In genomic region chr1:170660281-170660713, GRCh38 we compare ENCODE assay signal across 28 cellular contexts. TPM values are rescaled to one million over a fixed set of nuclear protein-coding genes. Genes with fewer than 3 reads are reported as not detected.
DNase-seq lines count a peak whose midpoint lies in the region; ATAC-seq, FAIRE-seq and TF ChIP-seq lines count a peak whose summit lies in the region.
"Had no signal": no experiment of that assay in that cellular context is flagged by ENCODE, and none has a peak within 500 bp of the region (broad histone marks: within the 10 kb centered on the region; RNA-seq: fewer than 3 reads in every experiment).

No MANE protein-coding gene starts in this region.

- 0 out of 2 replicates have a peak, but pooled peaks cover 9% of the 10 kb centered on the region for H3F3A ChIP-seq in GM23338 (replicated peaks; ENCODE audit: low read depth)
- peaks cover 33% of the 10 kb centered on the region for H3F3A ChIP-seq in neural progenitor cell (ENCODE audit: low read depth)

- FAIRE-seq in small intestine (lab: Jason Lieb, UNC) = no peak
- FAIRE-seq: kidney had no signal

- H3K4me1 ChIP-seq in GM23338 (ENCODE audit: insufficient read depth) = peaks cover 51% of the 10 kb centered on the region
- peaks cover 33% of the 10 kb centered on the region for H3K4me1 ChIP-seq in neural progenitor cell
- peaks cover 0 to 4% of the 10 kb centered on the region in 2 donors for H3K4me1 ChIP-seq in small intestine (ENCODE audit: control insufficient read depth in 2 of 2, insufficient read depth in 1 of 2, low read depth in 1 of 2, low read length in 1 of 2)

- H3K36me3 ChIP-seq in GM23338 (ENCODE audit: insufficient read depth) (no peaks in the 10 kb centered on the region; the same call in 1 of the 2 replicates), neural progenitor cell (no peaks in the 10 kb centered on the region), small intestine (ENCODE audit: control insufficient read depth in 2 of 2, insufficient read depth in 2 of 2, low read length in 2 of 2) (no peaks in the 10 kb centered on the region)
- H3K36me3 ChIP-seq: esophagus squamous epithelium, HAP-1, thoracic aorta had no signal

- H3K4me1 Mint-ChIP-seq in GM23338 = peaks cover 28% of the 10 kb centered on the region
- peaks cover 30% of the 10 kb centered on the region for H3K4me1 Mint-ChIP-seq in neural progenitor cell
- peaks cover 38% of the 10 kb centered on the region for H3K4me1 Mint-ChIP-seq in stimulated activated naive CD8-positive, alpha-beta T cell treated with anti-CD3 and anti-CD28 coated beads, Interleukin-15, amount 100 ng/mL, for 72 hours

- H3K27ac Mint-ChIP-seq in GM23338 (no peak overlapping the region), neural progenitor cell (no peak overlapping the region)
- no peak overlapping the region for H3K27ac Mint-ChIP-seq in stimulated activated naive CD8-positive, alpha-beta T cell treated with anti-CD3 and anti-CD28 coated beads, Interleukin-15, amount 100 ng/mL, for 72 hours
- H3K27ac Mint-ChIP-seq: activated CD8-positive, alpha-beta T cell treated with anti-CD3 and anti-CD28 coated beads for 36 hours; activated T-cell treated with anti-CD3 and anti-CD28 coated beads, Interleukin-2, amount 50 U/mL, for 24 hours; naive B cell; stimulated activated memory B cell treated with anti-CD40 and anti-IgM and Interleukin-4, amounts not matched to agents 10 μg/mL and 1 μg/mL and 100 μg/mL, for 72 hours had no signal

- peaks cover 78% of the 10 kb centered on the region for H3K27me3 ChIP-seq in GM23338 (ENCODE audit: insufficient read depth)
- H3K27me3 ChIP-seq in neural progenitor cell = peaks cover 98% of the 10 kb centered on the region
- peaks cover 4 to 44% of the 10 kb centered on the region in 2 donors for H3K27me3 ChIP-seq in small intestine (ENCODE audit: control insufficient read depth in 2 of 2, insufficient read depth in 2 of 2, low read length in 2 of 2)

- H3K4me3 ChIP-seq in GM23338 (peak overlapping the region; percentile 79), iPS-11a (ENCODE audit: low read depth, low read length) (peak overlapping the region; percentile 4), neural progenitor cell (peak overlapping the region; percentile 7), small intestine (ENCODE audit: low read depth in 1 of 2, low read length in 2 of 2) (no peak overlapping the region)
- H3K4me3 ChIP-seq: HAP-1 had no signal

- WGBS in small intestine, 3 donors = 14 to 27% (median 16%) methylated on average over 25 of the region's 25 CpGs

- peak; percentile 68 for DNase-seq in GM23338 (ENCODE audit: low spot score)
- DNase-seq in astrocyte of the hippocampus (ENCODE audit: low read depth, low spot score) = peak; percentile 35
- DNase-seq in neural progenitor cell (ENCODE audit: low spot score) = peak; percentile 70
- DNase-seq in small intestine = no peak
- no peak for DNase-seq in NCI-H2029 (lab: John Stamatoyannopoulos, UW)
- DNase-seq in stimulated activated naive CD8-positive, alpha-beta T cell treated with anti-CD3 and anti-CD28 coated beads, Interleukin-15, amount 100 ng/mL, for 72 hours = no peak
- DNase-seq: activated CD8-positive, alpha-beta T cell treated with anti-CD3 and anti-CD28 coated beads for 36 hours; activated naive CD4-positive, alpha-beta T cell; activated T-cell treated with anti-CD3 and anti-CD28 coated beads, Interleukin-2, amount 50 U/mL, for 24 hours; aorta; cerebellar nuclear complex; DMS 273 treated with DMSO at 0.1 percent for 48 hours; effector CD4-positive, alpha-beta T cell; esophagus squamous epithelium; GDM1; kidney; naive B cell; NCI-H1417; NCI-H526; stimulated activated CD4-positive, alpha-beta T cell treated with anti-CD3 and anti-CD28 coated beads, Interleukin-1b, Interleukin-23, amount 100 ng/mL, for 48 hours had no signal

- H3K27me3 Mint-ChIP-seq in GM23338 (ENCODE audit: insufficient read depth, low read depth, poor library complexity) (peaks cover 79% of the 10 kb centered on the region), neural progenitor cell (ENCODE audit: insufficient read depth, low read depth) (peaks cover 52% of the 10 kb centered on the region)
- peaks cover 92% of the 10 kb centered on the region for H3K27me3 Mint-ChIP-seq in stimulated activated naive CD8-positive, alpha-beta T cell treated with anti-CD3 and anti-CD28 coated beads, Interleukin-15, amount 100 ng/mL, for 72 hours

- H3K9me3 ChIP-seq in neural progenitor cell (ENCODE audit: low read depth) = no peaks in the 10 kb centered on the region
- no peaks in the 10 kb centered on the region for H3K9me3 ChIP-seq in small intestine (ENCODE audit: control insufficient read depth, low read depth)
- H3K9me3 ChIP-seq: esophagus squamous epithelium, HAP-1, thoracic aorta had no signal

- no peaks in the 10 kb centered on the region for H3K9me2 ChIP-seq in GM23338 (ENCODE audit: insufficient read depth)

- 0 out of 4 replicates have a peak, but pooled peaks of 1 of the 2 experiments have one; percentile 11 for TF ChIP-seq CTCF in GM23338 (conservative IDR thresholded peaks at IDR 0.05; ENCODE audit: low read depth in 2 of 2)
- TF ChIP-seq CTCF in neural progenitor cell (IDR thresholded peaks at IDR 0.05) = no peak

- H4K20me1 ChIP-seq in GM23338 (replicated peaks; ENCODE audit: insufficient read depth) (peaks cover 10% of the 10 kb centered on the region), neural progenitor cell (ENCODE audit: low read depth) (peaks cover 53% of the 10 kb centered on the region)

- H3K27ac ChIP-seq in GM23338 (ENCODE audit: low read depth) (no peak overlapping the region), neural progenitor cell (no peak overlapping the region), small intestine (ENCODE audit: low read depth in 1 of 2, low read length in 1 of 2) (no peak overlapping the region)
- H3K27ac ChIP-seq: C4-2B, RWPE1, thoracic aorta had no signal

- H3K4me2 ChIP-seq in GM23338 = peak overlapping the region; percentile 85
- peak overlapping the region; percentile 74 for H3K4me2 ChIP-seq in neural progenitor cell

- H3K36me3 Mint-ChIP-seq in GM23338 (ENCODE audit: low read depth) (no peaks in the 10 kb centered on the region; the same call in 2 of the 3 replicates), neural progenitor cell (no peaks in the 10 kb centered on the region)
- H3K36me3 Mint-ChIP-seq: stimulated activated memory B cell treated with anti-CD40 and anti-IgM and Interleukin-4, amounts not matched to agents 10 μg/mL and 1 μg/mL and 100 μg/mL, for 72 hours had no signal

- H2AFZ ChIP-seq in GM23338 (no peak overlapping the region), neural progenitor cell (replicated peaks) (no peak overlapping the region)

- no peaks in the 10 kb centered on the region for H3K79me2 ChIP-seq in GM23338 (replicated peaks; ENCODE audit: insufficient read depth)
- H3K79me2 ChIP-seq in neural progenitor cell (ENCODE audit: low read depth) = no peaks in the 10 kb centered on the region

- H3K9ac ChIP-seq in neural progenitor cell = no peak overlapping the region

- ATAC-seq in GM23338 (peak; percentile 24), GM21423 (IDR thresholded peaks at IDR 0.05; ENCODE audit: unreplicated experiment) (no peak)
- ATAC-seq in stimulated activated naive CD8-positive, alpha-beta T cell treated with anti-CD3 and anti-CD28 coated beads, Interleukin-15, amount 100 ng/mL, for 72 hours = no peak
- ATAC-seq: activated CD4-positive, CD25-positive, alpha-beta regulatory T cell treated with anti-CD3 and anti-CD28 coated beads, Interleukin-2, amount 50 U/mL, for 24 hours; activated CD8-positive, alpha-beta T cell treated with anti-CD3 and anti-CD28 coated beads for 36 hours; stimulated activated memory B cell treated with anti-CD40 and anti-IgM and Interleukin-4, amounts not matched to agents 10 μg/mL and 1 μg/mL and 100 μg/mL, for 72 hours had no signal

- H3K9me3 Mint-ChIP-seq in GM23338 (peaks cover 3% of the 10 kb centered on the region; the same call in 1 of the 3 replicates), neural progenitor cell (no peaks in the 10 kb centered on the region)
- H3K9me3 Mint-ChIP-seq in stimulated activated naive CD8-positive, alpha-beta T cell treated with anti-CD3 and anti-CD28 coated beads, Interleukin-15, amount 100 ng/mL, for 72 hours = no peaks in the 10 kb centered on the region
- H3K9me3 Mint-ChIP-seq: activated CD8-positive, alpha-beta T cell treated with anti-CD3 and anti-CD28 coated beads for 36 hours; activated T-cell treated with anti-CD3 and anti-CD28 coated beads, Interleukin-2, amount 50 U/mL, for 24 hours; stimulated activated memory B cell treated with anti-CD40 and anti-IgM and Interleukin-4, amounts not matched to agents 10 μg/mL and 1 μg/mL and 100 μg/mL, for 72 hours had no signal

- peak overlapping the region; percentile 79 for H3K4me3 Mint-ChIP-seq in GM23338
- peak overlapping the region; percentile 85 for H3K4me3 Mint-ChIP-seq in neural progenitor cell
- H3K4me3 Mint-ChIP-seq in stimulated activated naive CD8-positive, alpha-beta T cell treated with anti-CD3 and anti-CD28 coated beads, Interleukin-15, amount 100 ng/mL, for 72 hours = no peak overlapping the region
- H3K4me3 Mint-ChIP-seq: activated CD8-positive, alpha-beta T cell treated with anti-CD3 and anti-CD28 coated beads for 36 hours had no signal

TF ChIP-seq in GM23338, 12 proteins besides CTCF, POLR2A, EP300 and RAD21:
- TF ChIP-seq ZNF331 (CRISPR knock-in tag; IDR thresholded peaks at IDR 0.05; ENCODE audit: low read depth) = no peak
- TF ChIP-seq EZH2phosphoT487 (IDR thresholded peaks at IDR 0.05; ENCODE audit: unreplicated experiment) = peak; percentile 92
- TF ChIP-seq, protein P1, sequence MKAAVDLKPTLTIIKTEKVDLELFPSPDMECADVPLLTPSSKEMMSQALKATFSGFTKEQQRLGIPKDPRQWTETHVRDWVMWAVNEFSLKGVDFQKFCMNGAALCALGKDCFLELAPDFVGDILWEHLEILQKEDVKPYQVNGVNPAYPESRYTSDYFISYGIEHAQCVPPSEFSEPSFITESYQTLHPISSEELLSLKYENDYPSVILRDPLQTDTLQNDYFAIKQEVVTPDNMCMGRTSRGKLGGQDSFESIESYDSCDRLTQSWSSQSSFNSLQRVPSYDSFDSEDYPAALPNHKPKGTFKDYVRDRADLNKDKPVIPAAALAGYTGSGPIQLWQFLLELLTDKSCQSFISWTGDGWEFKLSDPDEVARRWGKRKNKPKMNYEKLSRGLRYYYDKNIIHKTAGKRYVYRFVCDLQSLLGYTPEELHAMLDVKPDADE (IDR thresholded peaks at IDR 0.05) = no peak
- no peak for TF ChIP-seq NANOG (IDR thresholded peaks at IDR 0.05; ENCODE audit: borderline replicate concordance)
- TF ChIP-seq EZH2 (IDR thresholded peaks at IDR 0.05; ENCODE audit: low read depth, unreplicated experiment) = peak; percentile 77
- TF ChIP-seq POLR2AphosphoS5 (IDR thresholded peaks at IDR 0.05; ENCODE audit: low read depth) = no peak

RNA-seq across cellular contexts. Expression of gene PRRX1, which starts 3.6 kb away (rescaled TPM):
- total RNA-seq in GM23338 (2014; rRNA removed; shearing (Covaris generic)) = not detected in 2 replicates
- polyA plus RNA-seq in GM23338 (2016; fragmentation: Nextera tagmentation; extraction: Ambion mirVana) (0.58 TPM in 1 of 2 replicates, not detected in the other), small intestine (1 to 10 TPM in 1 of 3 donors, under 1 TPM in 2; 0.22 to 1.7 (median 0.54) TPM)
- total RNA-seq in neural progenitor cell (ENCODE audit: low replicate concordance) = 0.09 and 0.19 TPM in 2 replicates
- total RNA-seq: activated CD8-positive, alpha-beta T cell treated with anti-CD3 and anti-CD28 coated beads for 36 hours had no signal

Comparison
In these comparisons a context has a peak if more than half of its experiments do, and no peak if none do; other contexts are left out.
1. DNase-seq: peak in GM23338 (single experiment), astrocyte of the hippocampus (single experiment) and neural progenitor cell (single experiment); none in small intestine (single experiment), NCI-H2029 (single experiment) and stimulated activated naive CD8-positive, alpha-beta T cell treated with anti-CD3 and anti-CD28 coated beads, Interleukin-15, amount 100 ng/mL, for 72 hours (0 of 2).
2. H3K4me3 ChIP-seq: peak in GM23338 (single experiment), iPS-11a (single experiment) and neural progenitor cell (single experiment); none in small intestine (0 of 2).
3. H3K4me3 Mint-ChIP-seq: peak in GM23338 (single experiment) and neural progenitor cell (single experiment); none in stimulated activated naive CD8-positive, alpha-beta T cell treated with anti-CD3 and anti-CD28 coated beads, Interleukin-15, amount 100 ng/mL, for 72 hours (0 of 2).